Comparison of ENCODE assay signal across 13 cellular contexts in the genomic region with DNA sequence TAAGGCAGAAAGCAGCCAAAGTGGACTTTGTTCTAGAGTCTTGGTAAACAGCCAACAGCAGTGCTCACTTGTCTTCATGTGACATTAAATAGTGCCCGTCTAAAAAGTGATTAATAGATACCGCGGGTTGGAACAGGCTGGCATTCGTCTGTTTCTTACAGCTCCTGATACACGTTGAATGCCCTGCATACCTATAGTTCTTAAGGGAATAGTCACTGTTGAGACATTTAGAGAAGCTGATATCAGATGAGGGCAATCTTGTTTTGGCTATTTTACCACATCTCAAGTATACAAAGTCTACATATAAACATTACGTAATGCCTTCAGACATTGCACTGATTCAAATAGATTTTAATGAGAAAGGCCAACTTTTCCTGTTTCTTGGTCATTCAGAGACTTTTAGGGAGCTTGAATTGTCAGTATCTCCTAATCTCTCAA.
DNase-seq lines count a peak whose midpoint lies in the region; ATAC-seq lines count a peak whose summit lies in the region.
"Had no signal": no experiment of that assay in that cellular context is flagged by ENCODE, and none has a peak within 500 bp of the region (broad histone marks: within the 10 kb centered on the region; RNA-seq: fewer than 3 reads in every experiment).

No MANE protein-coding gene starts in this region.

- DNase-seq in AG20443 (ENCODE audit: low spot score) = peak; percentile 15
- DNase-seq in NCI-H446 (lab: John Stamatoyannopoulos, UW) = peak; percentile 29 to 68
- DNase-seq in myocyte (ENCODE audit: low read depth) = peak; percentile 57
- no peak for DNase-seq in NCI-H146 treated with DMSO at 0.1 percent for 48 hours (lab: John Stamatoyannopoulos, UW; ENCODE audit: unreplicated experiment)
- no peak for DNase-seq in activated CD8-positive, alpha-beta memory T cell treated with anti-CD3 and anti-CD28 coated beads for 24 hours
- no peak for DNase-seq in activated gamma-delta T cell (lab: John Stamatoyannopoulos, UW)
- DNase-seq: CD8-positive, alpha-beta memory T cell; H7; NCI-H524 treated with DMSO at 0.1 percent for 48 hours; spleen; stimulated activated naive CD4-positive, alpha-beta T cell treated with Interleukin-2 at 50 U/mL for 16 hours had no signal

- ATAC-seq in esophagus mucosa (peak; percentile 87), HG02973 (IDR thresholded peaks at IDR 0.05; ENCODE audit: unreplicated experiment) (no peak)

Comparison
In these comparisons a context has a peak if more than half of its experiments do, and no peak if none do; other contexts are left out.
1. DNase-seq: peak in AG20443 (single experiment), NCI-H446 (2 of 2) and myocyte (single experiment); none in NCI-H146 treated with DMSO at 0.1 percent for 48 hours (single experiment), activated CD8-positive, alpha-beta memory T cell treated with anti-CD3 and anti-CD28 coated beads for 24 hours (single experiment) and activated gamma-delta T cell (single experiment).